ENCODE assay signal across 1 cellular context in genomic region chr11:77747381-77747969, GRCh38.
TF ChIP-seq lines count a peak whose summit lies in the region.

No MANE protein-coding gene starts in this region.

TF ChIP-seq in IMR-90, 13 proteins besides CTCF, POLR2A, EP300 and RAD21 (continued from another document):
- TF ChIP-seq ELK1 (IDR thresholded peaks at IDR 0.05; ENCODE audit: borderline replicate concordance, low read depth, low read length) (no peak), SMC3 (IDR thresholded peaks at IDR 0.05; ENCODE audit: low read depth, low read length) (no peak), BHLHE40 (IDR thresholded peaks at IDR 0.05; ENCODE audit: low read depth, low read length) (no peak), MAFK (IDR thresholded peaks at IDR 0.05; ENCODE audit: low read depth, low read length) (no peak)
